In genomic region chr12:80811957-80812708, GRCh38 we compare ENCODE assay signal across 23 cellular contexts.
A peak's percentile ranks its signal among the peaks of the same experiment; 100 is the strongest.
DNase-seq lines count a peak whose midpoint lies in the region; ATAC-seq, FAIRE-seq and TF ChIP-seq lines count a peak whose summit lies in the region.
"Had no signal": no experiment of that assay in that cellular context is flagged by ENCODE, and none has a peak within 500 bp of the region (broad histone marks: within the 10 kb centered on the region; RNA-seq: fewer than 3 reads in every experiment).

No MANE protein-coding gene starts in this region.

- H3K9me3 ChIP-seq in GM12878 (replicated peaks; ENCODE audit: control insufficient read depth, insufficient read depth, low read length): no peaks in the 10 kb centered on the region
- H3K9me3 ChIP-seq: BLaER1 treated with 17β-estradiol and CSF1 and Interleukin-3, amounts not matched to agents 10 nM and 100 nM; Caco-2 had no signal

- no peak overlapping the region for H3K4me2 ChIP-seq in GM12878 (ENCODE audit: control insufficient read depth, insufficient read depth)
- H3K4me2 ChIP-seq: BLaER1 treated with 17β-estradiol and CSF1 and Interleukin-3, amounts not matched to agents 10 nM and 100 nM had no signal

- CTCF ChIA-PET in GM12878 (lab: Yijun Ruan, JAX): interaction anchor here (1.1 kb wide), 1 partner anchor 8 kb away, joined by 3 read pairs; no protein-coding TSS in a partner anchor

- DNase-seq in GM12878 (ENCODE audit: low read depth, low spot score): no peak
- no peak for DNase-seq in ecto neural progenitor cell (ENCODE audit: low spot score)
- DNase-seq in activated gamma-delta T cell treated with Interleukin-2 at 50 U/mL for 16 hours: no peak
- DNase-seq: 8988T; Caco-2; DMS 273 treated with DMSO at 0.1 percent for 48 hours; DMS79 treated with DMSO at 0.1 percent for 48 hours; NCI-H1092 treated with DMSO at 0.1 percent for 48 hours; NCI-H1436 treated with DMSO at 0.1 percent for 48 hours; NCI-H1930; NCI-H2227 treated with DMSO at 0.1 percent for 48 hours; NCI-H510A; NK-92 treated with Interleukin-12 subunit alpha and Interleukin-12 subunit beta, amount 100 ng/mL, for 24 hours; T-cell had no signal

- 41% methylated on average over 2 of the region's 3 CpGs for WGBS in GM12878 (ENCODE audit: insufficient coverage, insufficient replicate concordance, low lambda C conversion rate, missing lambda C conversion rate)

- no peak for TF ChIP-seq EP300 in GM12878 (IDR thresholded peaks at IDR 0.05; ENCODE audit: borderline replicate concordance in 1 of 2, control insufficient read depth in 1 of 2, low read depth in 2 of 2, low read length in 2 of 2)

- peaks cover 28% of the 10 kb centered on the region for H3K4me1 ChIP-seq in GM12878 (ENCODE audit: control insufficient read depth, insufficient read depth, low read length)
- H3K4me1 ChIP-seq: BLaER1 treated with 17β-estradiol and CSF1 and Interleukin-3, amounts not matched to agents 10 nM and 100 nM; Caco-2 had no signal

- no peaks in the 10 kb centered on the region for H3K27me3 ChIP-seq in GM12878 (replicated peaks in 1 of 2; ENCODE audit: control insufficient read depth in 2 of 2, insufficient read depth in 2 of 2, low read length in 1 of 2)
- H3K27me3 ChIP-seq: BLaER1 treated with 17β-estradiol and CSF1 and Interleukin-3, amounts not matched to agents 10 nM and 100 nM had no signal

- POLR2A ChIA-PET in GM12878 (lab: Charles Lee): no interaction called here

- intact Hi-C loops in GM12878 (cut with micrococcal nuclease; ENCODE audit: unreplicated experiment): no loop called here

- peak; percentile 33 for ATAC-seq in GM18498 (IDR thresholded peaks at IDR 0.05; ENCODE audit: unreplicated experiment)
- ATAC-seq in GM21423 (IDR thresholded peaks at IDR 0.05; ENCODE audit: unreplicated experiment): peak; percentile 21
- ATAC-seq in HG02870 (IDR thresholded peaks at IDR 0.05; ENCODE audit: unreplicated experiment): peak; percentile 12
- peak; percentile 31 for ATAC-seq in GM12878
- ATAC-seq in GM18505 (IDR thresholded peaks at IDR 0.05; ENCODE audit: unreplicated experiment): no peak
- no peak for ATAC-seq in GM21390 (IDR thresholded peaks at IDR 0.05; ENCODE audit: unreplicated experiment)
- ATAC-seq: Panc1, SK-N-SH treated with all-trans-retinoic acid at 6 μM for 48 hours, T-cell had no signal

- no peak overlapping the region for H2AFZ ChIP-seq in GM12878 (ENCODE audit: control insufficient read depth, low read depth, low read length)

- no peaks in the 10 kb centered on the region for H3K36me3 ChIP-seq in GM12878 (ENCODE audit: control insufficient read depth in 2 of 2, insufficient read depth in 2 of 2, low read length in 1 of 2)
- H3K36me3 ChIP-seq: BLaER1 treated with 17β-estradiol and CSF1 and Interleukin-3, amounts not matched to agents 10 nM and 100 nM had no signal

- RAD21 ChIA-PET in GM12878 (lab: Charles Lee; ENCODE audit: unreplicated experiment): no interaction called here

- no peaks in the 10 kb centered on the region for H4K20me1 ChIP-seq in GM12878 (ENCODE audit: control insufficient read depth, insufficient read depth)
- H4K20me1 ChIP-seq: BLaER1 treated with 17β-estradiol and CSF1 and Interleukin-3, amounts not matched to agents 10 nM and 100 nM had no signal

- H3K9ac ChIP-seq in GM12878 (ENCODE audit: control insufficient read depth, insufficient read depth, low read length): no peak overlapping the region
- H3K9ac ChIP-seq: BLaER1 treated with 17β-estradiol and CSF1 and Interleukin-3, amounts not matched to agents 10 nM and 100 nM had no signal

- no peak for TF ChIP-seq POLR2A in GM12878 (IDR thresholded peaks at IDR 0.05; ENCODE audit: low read depth, low read length)
- no peak for TF ChIP-seq POLR2A in GM18505 (IDR thresholded peaks at IDR 0.05; ENCODE audit: borderline replicate concordance, extremely low read depth, insufficient read depth, insufficient read length)

- no peak for TF ChIP-seq CTCF in GM12878 (IDR thresholded peaks at IDR 0.05 in 2 of 3, conservative IDR thresholded peaks at IDR 0.05 in 1 of 3; ENCODE audit: control insufficient read depth in 2 of 3, extremely low read depth in 1 of 3, insufficient read depth in 1 of 3, low read depth in 3 of 3, low read length in 3 of 3)

- SMC1A ChIA-PET in GM12878 (lab: Charles Lee; ENCODE audit: uncharacterized antibody, unreplicated experiment): no interaction called here

- TF ChIP-seq RAD21 in GM12878 (IDR thresholded peaks at IDR 0.05; ENCODE audit: insufficient read depth, low read depth, low read length): no peak

- no peak overlapping the region for H3K27ac ChIP-seq in GM12878 (ENCODE audit: control insufficient read depth, insufficient read depth)
- H3K27ac ChIP-seq: BLaER1 treated with 17β-estradiol and CSF1 and Interleukin-3, amounts not matched to agents 10 nM and 100 nM had no signal

- H3K4me3 ChIP-seq in GM12878: no peak overlapping the region
- H3K4me3 ChIP-seq: BLaER1 treated with 17β-estradiol and CSF1 and Interleukin-3, amounts not matched to agents 10 nM and 100 nM had no signal

- no TSS peak for BruUV-seq in GM12878 (replicated peaks; lab: Mats Ljungman, UMichigan)

- in situ Hi-C loops in GM12878 (cut with MboI): loop anchor here (25.0 kb wide), 1 partner anchor 1550 kb away; the partner anchor contains the start of genes CCDC59 and METTL25

- FAIRE-seq in GM12878 (lab: Jason Lieb, UNC): no peak
- FAIRE-seq: GM12892 had no signal

- no peaks in the 10 kb centered on the region for H3K79me2 ChIP-seq in GM12878 (ENCODE audit: control insufficient read depth, insufficient read depth, low read length)

TF ChIP-seq in GM12878, 131 proteins besides CTCF, POLR2A, EP300 and RAD21:
- TF ChIP-seq NFIC (IDR thresholded peaks at IDR 0.05; ENCODE audit: low read depth, low read length) (0 out of 2 replicates have a peak, but pooled peaks have one; percentile 20), RELB (IDR thresholded peaks at IDR 0.05; ENCODE audit: low read depth) (peak; percentile 26; the same call in 1 of the 2 replicates), ZNF384 (IDR thresholded peaks at IDR 0.05; ENCODE audit: borderline replicate concordance, low read depth, low read length) (peak; percentile 92), RUNX3 (IDR thresholded peaks at IDR 0.05; ENCODE audit: low read length) (peak; percentile 38; the same call in 1 of the 2 replicates), USF1 (IDR thresholded peaks at IDR 0.05; ENCODE audit: borderline replicate concordance, extremely low read length, insufficient read depth, low read depth, low read length) (no peak), CHD4 (IDR thresholded peaks at IDR 0.05) (no peak)

Comparison
In these comparisons a context has a peak if more than half of its experiments do, and no peak if none do; other contexts are left out.
1. ATAC-seq: peak in GM18498 (single experiment), GM21423 (single experiment), HG02870 (single experiment) and GM12878 (single experiment); none in GM18505 (single experiment) and GM21390 (single experiment).